ENCODE assay signal across 1 cellular context in the genomic region with DNA sequence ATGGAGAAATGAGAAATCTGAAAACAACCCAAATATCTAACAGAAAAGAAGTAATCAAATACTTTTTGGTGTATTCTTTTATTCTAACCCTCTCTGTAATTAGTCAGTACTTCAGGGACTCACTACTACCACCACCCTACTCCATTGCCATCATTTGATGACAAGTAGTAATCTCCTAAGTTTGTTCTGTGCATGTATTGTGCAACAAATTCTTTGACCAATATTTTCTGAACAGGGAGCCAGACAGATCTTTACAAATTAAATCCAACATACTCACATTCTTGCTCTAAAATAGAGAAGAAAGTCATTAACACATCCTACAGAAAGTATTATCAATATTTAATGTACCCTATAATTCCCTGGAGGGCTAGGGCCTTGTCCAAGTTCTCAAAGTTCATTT.
TF ChIP-seq lines count a peak whose summit lies in the region.

No MANE protein-coding gene starts in this region.

TF ChIP-seq in HepG2, 621 proteins besides CTCF, POLR2A, EP300 and RAD21 (continued from another document):
- no peak for TF ChIP-seq MXI1 (IDR thresholded peaks at IDR 0.05; ENCODE audit: borderline replicate concordance, low read depth, low read length)
- TF ChIP-seq CEBPB (IDR thresholded peaks at IDR 0.05; ENCODE audit: borderline replicate concordance, low read depth, low read length), result peak; percentile 57
- no peak for TF ChIP-seq ZNF660 (CRISPR knock-in tag; IDR thresholded peaks at IDR 0.05; ENCODE audit: borderline replicate concordance, low read depth)
- TF ChIP-seq, protein P1, sequence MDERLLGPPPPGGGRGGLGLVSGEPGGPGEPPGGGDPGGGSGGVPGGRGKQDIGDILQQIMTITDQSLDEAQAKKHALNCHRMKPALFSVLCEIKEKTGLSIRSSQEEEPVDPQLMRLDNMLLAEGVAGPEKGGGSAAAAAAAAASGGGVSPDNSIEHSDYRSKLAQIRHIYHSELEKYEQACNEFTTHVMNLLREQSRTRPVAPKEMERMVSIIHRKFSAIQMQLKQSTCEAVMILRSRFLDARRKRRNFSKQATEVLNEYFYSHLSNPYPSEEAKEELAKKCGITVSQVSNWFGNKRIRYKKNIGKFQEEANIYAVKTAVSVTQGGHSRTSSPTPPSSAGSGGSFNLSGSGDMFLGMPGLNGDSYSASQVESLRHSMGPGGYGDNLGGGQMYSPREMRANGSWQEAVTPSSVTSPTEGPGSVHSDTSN (CRISPR knock-in tag; IDR thresholded peaks at IDR 0.05), result no peak
- TF ChIP-seq, protein P2, sequence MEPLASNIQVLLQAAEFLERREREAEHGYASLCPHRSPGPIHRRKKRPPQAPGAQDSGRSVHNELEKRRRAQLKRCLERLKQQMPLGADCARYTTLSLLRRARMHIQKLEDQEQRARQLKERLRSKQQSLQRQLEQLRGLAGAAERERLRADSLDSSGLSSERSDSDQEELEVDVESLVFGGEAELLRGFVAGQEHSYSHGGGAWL (CRISPR knock-in tag; IDR thresholded peaks at IDR 0.05), result no peak
